Comparison of ENCODE assay signal across 32 cellular contexts in genomic region chr16:14553447-14553846, GRCh38.
"Had no signal": no experiment of that assay in that cellular context is flagged by ENCODE, and none has a peak within 500 bp of the region (broad histone marks: within the 10 kb centered on the region; RNA-seq: fewer than 3 reads in every experiment).

No MANE protein-coding gene starts in this region.

- H3K27me3 Mint-ChIP-seq: activated CD4-positive, alpha-beta memory T cell treated with anti-CD3 and anti-CD28 coated beads for 36 hours; activated CD4-positive, alpha-beta T cell treated with anti-CD3 and anti-CD28 coated beads for 36 hours; activated CD4-positive, alpha-beta T cell treated with anti-CD3 and anti-CD28 coated beads, Interleukin-2, amount 10 ng/mL, durations not matched to agents 24 days and 14 days; activated CD8-positive, alpha-beta memory T cell treated with anti-CD3 and anti-CD28 coated beads, Interleukin-2, amount 10 ng/mL, durations not matched to agents 7 days and 5 days; activated naive CD4-positive, alpha-beta T cell treated with anti-CD3 and anti-CD28 coated beads, Interleukin-2, amount 50 U/mL, for 24 hours; activated naive CD8-positive, alpha-beta T cell treated with anti-CD3 and anti-CD28 coated beads for 36 hours; activated naive CD8-positive, alpha-beta T cell treated with anti-CD3 and anti-CD28 coated beads, Interleukin-2, amount 50 U/mL, for 24 hours; brain; T-helper 17 cell had no signal

- H3K27ac ChIP-seq: adrenal gland, ascending aorta, breast epithelium, cardiac muscle cell, colonic mucosa had no signal

- H3K9me3 Mint-ChIP-seq: activated CD4-positive, alpha-beta memory T cell treated with anti-CD3 and anti-CD28 coated beads for 36 hours; activated CD4-positive, alpha-beta T cell treated with anti-CD3 and anti-CD28 coated beads, Interleukin-2, amount 10 ng/mL, durations not matched to agents 24 days and 14 days; activated naive CD4-positive, alpha-beta T cell treated with anti-CD3 and anti-CD28 coated beads for 36 hours; activated naive CD4-positive, alpha-beta T cell treated with anti-CD3 and anti-CD28 coated beads, Interleukin-2, amount 50 U/mL, for 24 hours; activated naive CD8-positive, alpha-beta T cell treated with anti-CD3 and anti-CD28 coated beads for 36 hours; activated naive CD8-positive, alpha-beta T cell treated with anti-CD3 and anti-CD28 coated beads, Interleukin-2, amount 50 U/mL, for 24 hours; activated T-helper 1 cell treated with anti-CD3 and anti-CD28 coated beads, Interleukin-12 subunit alpha, Interleukin-12 subunit beta, Interleukin-2, Interleukin-4 antibody, amounts not matched to agents 30 ng/mL and 10 ng/mL and 1 ng/mL, durations not matched to agents 14 hours and 24 hours and 36 hours; activated T-helper 2 cell treated with anti-CD3 and anti-CD28 coated beads, Interferon-gamma antibody, Interleukin-2, Interleukin-4, amounts not matched to agents 10 μg/mL and 5 μg/mL and 100 μg/mL, durations not matched to agents 14 hours and 24 hours and 36 hours; brain; T-helper 2 cell treated with Interferon-gamma antibody and Interleukin-4, amounts not matched to agents 5 μg/mL and 100 μg/mL, for 36 hours had no signal

- H3K4me1 Mint-ChIP-seq: activated CD4-positive, alpha-beta T cell treated with anti-CD3 and anti-CD28 coated beads for 36 hours; activated CD8-positive, alpha-beta memory T cell treated with anti-CD3 and anti-CD28 coated beads, Interleukin-2, amount 10 ng/mL, durations not matched to agents 7 days and 5 days; activated naive CD4-positive, alpha-beta T cell treated with anti-CD3 and anti-CD28 coated beads, Interleukin-2, amount 50 U/mL, for 24 hours; activated naive CD8-positive, alpha-beta T cell treated with anti-CD3 and anti-CD28 coated beads, Interleukin-2, amount 50 U/mL, for 24 hours had no signal

- H3K9me3 ChIP-seq: adrenal gland, ascending aorta, breast epithelium, colonic mucosa had no signal

- H3K27me3 ChIP-seq: adrenal gland, ascending aorta, breast epithelium, cardiac muscle cell, colonic mucosa had no signal

- H3K36me3 ChIP-seq: breast epithelium, colonic mucosa had no signal

- H3K4me3 ChIP-seq: adrenal gland, ascending aorta, breast epithelium, cardiac muscle cell, colonic mucosa had no signal

- H3K4me1 ChIP-seq: adrenal gland, ascending aorta, breast epithelium, colonic mucosa had no signal

- ATAC-seq: activated CD4-positive, alpha-beta T cell treated with anti-CD3 and anti-CD28 coated beads for 36 hours; activated CD8-positive, alpha-beta memory T cell treated with anti-CD3 and anti-CD28 coated beads, Interleukin-2, amount 10 ng/mL, durations not matched to agents 7 days and 5 days; activated CD8-positive, alpha-beta T cell treated with anti-CD3 and anti-CD28 coated beads, Interleukin-2, amount 10 ng/mL, durations not matched to agents 7 days and 5 days; activated naive CD8-positive, alpha-beta T cell treated with anti-CD3 and anti-CD28 coated beads, Interleukin-2, amount 50 U/mL, for 24 hours; esophagus mucosa; T-helper 17 cell had no signal

- H3K4me3 Mint-ChIP-seq: activated CD4-positive, alpha-beta memory T cell treated with anti-CD3 and anti-CD28 coated beads for 36 hours; activated CD4-positive, alpha-beta T cell treated with anti-CD3 and anti-CD28 coated beads for 36 hours; activated CD4-positive, alpha-beta T cell treated with anti-CD3 and anti-CD28 coated beads, Interleukin-2, amount 10 ng/mL, durations not matched to agents 24 days and 14 days; activated CD8-positive, alpha-beta memory T cell treated with anti-CD3 and anti-CD28 coated beads, Interleukin-2, amount 10 ng/mL, durations not matched to agents 7 days and 5 days; activated CD8-positive, alpha-beta T cell treated with anti-CD3 and anti-CD28 coated beads, Interleukin-2, amount 10 ng/mL, durations not matched to agents 7 days and 5 days; activated naive CD4-positive, alpha-beta T cell treated with anti-CD3 and anti-CD28 coated beads for 36 hours; activated naive CD4-positive, alpha-beta T cell treated with anti-CD3 and anti-CD28 coated beads, Interleukin-2, amount 50 U/mL, for 24 hours; activated naive CD8-positive, alpha-beta T cell treated with anti-CD3 and anti-CD28 coated beads for 36 hours; activated naive CD8-positive, alpha-beta T cell treated with anti-CD3 and anti-CD28 coated beads, Interleukin-2, amount 50 U/mL, for 24 hours; activated T-helper 1 cell treated with anti-CD3 and anti-CD28 coated beads, Interleukin-12 subunit alpha, Interleukin-12 subunit beta, Interleukin-2, Interleukin-4 antibody, amounts not matched to agents 30 ng/mL and 10 ng/mL and 1 ng/mL, durations not matched to agents 14 hours and 24 hours and 36 hours; brain; T-helper 17 cell; T-helper 2 cell treated with Interferon-gamma antibody and Interleukin-4, amounts not matched to agents 5 μg/mL and 100 μg/mL, for 36 hours had no signal

- H3K27ac Mint-ChIP-seq: activated CD4-positive, alpha-beta memory T cell treated with anti-CD3 and anti-CD28 coated beads for 36 hours; activated CD4-positive, alpha-beta T cell treated with anti-CD3 and anti-CD28 coated beads for 36 hours; activated CD4-positive, alpha-beta T cell treated with anti-CD3 and anti-CD28 coated beads, Interleukin-2, amount 10 ng/mL, durations not matched to agents 24 days and 14 days; activated CD8-positive, alpha-beta memory T cell treated with anti-CD3 and anti-CD28 coated beads, Interleukin-2, amount 10 ng/mL, durations not matched to agents 7 days and 5 days; activated CD8-positive, alpha-beta T cell treated with anti-CD3 and anti-CD28 coated beads, Interleukin-2, amount 10 ng/mL, durations not matched to agents 7 days and 5 days; activated naive CD4-positive, alpha-beta T cell treated with anti-CD3 and anti-CD28 coated beads for 36 hours; activated naive CD4-positive, alpha-beta T cell treated with anti-CD3 and anti-CD28 coated beads, Interleukin-2, amount 50 U/mL, for 24 hours; activated naive CD8-positive, alpha-beta T cell treated with anti-CD3 and anti-CD28 coated beads for 36 hours; activated naive CD8-positive, alpha-beta T cell treated with anti-CD3 and anti-CD28 coated beads, Interleukin-2, amount 50 U/mL, for 24 hours; activated T-helper 1 cell treated with anti-CD3 and anti-CD28 coated beads, Interleukin-12 subunit alpha, Interleukin-12 subunit beta, Interleukin-2, Interleukin-4 antibody, amounts not matched to agents 30 ng/mL and 10 ng/mL and 1 ng/mL, durations not matched to agents 14 hours and 24 hours and 36 hours; activated T-helper 2 cell treated with anti-CD3 and anti-CD28 coated beads, Interferon-gamma antibody, Interleukin-2, Interleukin-4, amounts not matched to agents 10 μg/mL and 5 μg/mL and 100 μg/mL, durations not matched to agents 14 hours and 24 hours and 36 hours; brain; T-helper 17 cell; T-helper 2 cell treated with Interferon-gamma antibody and Interleukin-4, amounts not matched to agents 5 μg/mL and 100 μg/mL, for 36 hours had no signal

- DNase-seq: activated CD4-positive, alpha-beta memory T cell treated with anti-CD3 and anti-CD28 coated beads for 36 hours; activated CD4-positive, alpha-beta T cell treated with anti-CD3 and anti-CD28 coated beads for 36 hours; activated CD4-positive, alpha-beta T cell treated with anti-CD3 and anti-CD28 coated beads, Interleukin-2, amount 10 ng/mL, durations not matched to agents 24 days and 14 days; activated CD4-positive, CD25-positive, alpha-beta regulatory T cell; activated CD4-positive, CD25-positive, alpha-beta regulatory T cell treated with anti-CD3 and anti-CD28 coated beads, Interleukin-2, amount 50 U/mL, for 72 hours; activated CD8-positive, alpha-beta memory T cell treated with anti-CD3 and anti-CD28 coated beads, Interleukin-2, amount 10 ng/mL, durations not matched to agents 7 days and 5 days; activated CD8-positive, alpha-beta memory T cell treated with anti-CD3 and anti-CD28 coated beads, Interleukin-2, amount 50 U/mL, for 4 hours; activated CD8-positive, alpha-beta T cell treated with anti-CD3 and anti-CD28 coated beads, Interleukin-2, amount 10 ng/mL, durations not matched to agents 7 days and 5 days; activated effector memory CD4-positive, alpha-beta T cell treated with anti-CD3 and anti-CD28 coated beads, Interleukin-2, amount 50 U/mL, for 16 hours; activated naive CD4-positive, alpha-beta T cell treated with anti-CD3 and anti-CD28 coated beads for 36 hours; activated naive CD8-positive, alpha-beta T cell treated with anti-CD3 and anti-CD28 coated beads for 36 hours; activated naive CD8-positive, alpha-beta T cell treated with anti-CD3 and anti-CD28 coated beads, Interleukin-2, amount 50 U/mL, for 24 hours; activated T-cell treated with anti-CD3 and anti-CD28 coated beads, Interleukin-2, amount 50 U/mL, for 1 hour; activated T-cell treated with anti-CD3 and anti-CD28 coated beads, Interleukin-2, amount 50 U/mL, for 48 hours; adrenal gland; central memory CD4-positive, alpha-beta T cell; cerebellar nuclear complex; colonic mucosa; effector CD8-positive, alpha-beta T cell; foreskin fibroblast; head of caudate nucleus; T-helper 17 cell; T1000 had no signal
